In genomic region chr6:116314878-116315277, GRCh38 we compare ENCODE assay signal across 1 cellular context.
TF ChIP-seq lines count a peak whose summit lies in the region.

No MANE protein-coding gene starts in this region.

TF ChIP-seq in GM12878, 131 proteins besides CTCF, POLR2A, EP300 and RAD21 (continued from another document):
- TF ChIP-seq, protein P1, sequence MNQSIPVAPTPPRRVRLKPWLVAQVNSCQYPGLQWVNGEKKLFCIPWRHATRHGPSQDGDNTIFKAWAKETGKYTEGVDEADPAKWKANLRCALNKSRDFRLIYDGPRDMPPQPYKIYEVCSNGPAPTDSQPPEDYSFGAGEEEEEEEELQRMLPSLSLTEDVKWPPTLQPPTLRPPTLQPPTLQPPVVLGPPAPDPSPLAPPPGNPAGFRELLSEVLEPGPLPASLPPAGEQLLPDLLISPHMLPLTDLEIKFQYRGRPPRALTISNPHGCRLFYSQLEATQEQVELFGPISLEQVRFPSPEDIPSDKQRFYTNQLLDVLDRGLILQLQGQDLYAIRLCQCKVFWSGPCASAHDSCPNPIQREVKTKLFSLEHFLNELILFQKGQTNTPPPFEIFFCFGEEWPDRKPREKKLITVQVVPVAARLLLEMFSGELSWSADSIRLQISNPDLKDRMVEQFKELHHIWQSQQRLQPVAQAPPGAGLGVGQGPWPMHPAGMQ (IDR thresholded peaks at IDR 0.05; ENCODE audit: borderline replicate concordance): no peak
- no peak for TF ChIP-seq RUNX3 (IDR thresholded peaks at IDR 0.05; ENCODE audit: low read length)
- TF ChIP-seq, protein P2, sequence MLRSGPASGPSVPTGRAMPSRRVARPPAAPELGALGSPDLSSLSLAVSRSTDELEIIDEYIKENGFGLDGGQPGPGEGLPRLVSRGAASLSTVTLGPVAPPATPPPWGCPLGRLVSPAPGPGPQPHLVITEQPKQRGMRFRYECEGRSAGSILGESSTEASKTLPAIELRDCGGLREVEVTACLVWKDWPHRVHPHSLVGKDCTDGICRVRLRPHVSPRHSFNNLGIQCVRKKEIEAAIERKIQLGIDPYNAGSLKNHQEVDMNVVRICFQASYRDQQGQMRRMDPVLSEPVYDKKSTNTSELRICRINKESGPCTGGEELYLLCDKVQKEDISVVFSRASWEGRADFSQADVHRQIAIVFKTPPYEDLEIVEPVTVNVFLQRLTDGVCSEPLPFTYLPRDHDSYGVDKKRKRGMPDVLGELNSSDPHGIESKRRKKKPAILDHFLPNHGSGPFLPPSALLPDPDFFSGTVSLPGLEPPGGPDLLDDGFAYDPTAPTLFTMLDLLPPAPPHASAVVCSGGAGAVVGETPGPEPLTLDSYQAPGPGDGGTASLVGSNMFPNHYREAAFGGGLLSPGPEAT (IDR thresholded peaks at IDR 0.05; ENCODE audit: low read depth): no peak
- no peak for TF ChIP-seq STAT3 (IDR thresholded peaks at IDR 0.05; ENCODE audit: low read depth, low read length)
- TF ChIP-seq ZNF274 (IDR thresholded peaks at IDR 0.05; ENCODE audit: insufficient read depth, insufficient read length): no peak
- TF ChIP-seq, protein P3, sequence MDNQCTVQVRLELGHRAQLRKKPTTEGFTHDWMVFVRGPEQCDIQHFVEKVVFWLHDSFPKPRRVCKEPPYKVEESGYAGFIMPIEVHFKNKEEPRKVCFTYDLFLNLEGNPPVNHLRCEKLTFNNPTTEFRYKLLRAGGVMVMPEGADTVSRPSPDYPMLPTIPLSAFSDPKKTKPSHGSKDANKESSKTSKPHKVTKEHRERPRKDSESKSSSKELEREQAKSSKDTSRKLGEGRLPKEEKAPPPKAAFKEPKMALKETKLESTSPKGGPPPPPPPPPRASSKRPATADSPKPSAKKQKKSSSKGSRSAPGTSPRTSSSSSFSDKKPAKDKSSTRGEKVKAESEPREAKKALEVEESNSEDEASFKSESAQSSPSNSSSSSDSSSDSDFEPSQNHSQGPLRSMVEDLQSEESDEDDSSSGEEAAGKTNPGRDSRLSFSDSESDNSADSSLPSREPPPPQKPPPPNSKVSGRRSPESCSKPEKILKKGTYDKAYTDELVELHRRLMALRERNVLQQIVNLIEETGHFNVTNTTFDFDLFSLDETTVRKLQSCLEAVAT (IDR thresholded peaks at IDR 0.05): no peak
- no peak for TF ChIP-seq NR2C1 (IDR thresholded peaks at IDR 0.05)
- TF ChIP-seq LARP7 (IDR thresholded peaks at IDR 0.05): no peak
- TF ChIP-seq HDGF (IDR thresholded peaks at IDR 0.05): no peak
- TF ChIP-seq, protein P4, sequence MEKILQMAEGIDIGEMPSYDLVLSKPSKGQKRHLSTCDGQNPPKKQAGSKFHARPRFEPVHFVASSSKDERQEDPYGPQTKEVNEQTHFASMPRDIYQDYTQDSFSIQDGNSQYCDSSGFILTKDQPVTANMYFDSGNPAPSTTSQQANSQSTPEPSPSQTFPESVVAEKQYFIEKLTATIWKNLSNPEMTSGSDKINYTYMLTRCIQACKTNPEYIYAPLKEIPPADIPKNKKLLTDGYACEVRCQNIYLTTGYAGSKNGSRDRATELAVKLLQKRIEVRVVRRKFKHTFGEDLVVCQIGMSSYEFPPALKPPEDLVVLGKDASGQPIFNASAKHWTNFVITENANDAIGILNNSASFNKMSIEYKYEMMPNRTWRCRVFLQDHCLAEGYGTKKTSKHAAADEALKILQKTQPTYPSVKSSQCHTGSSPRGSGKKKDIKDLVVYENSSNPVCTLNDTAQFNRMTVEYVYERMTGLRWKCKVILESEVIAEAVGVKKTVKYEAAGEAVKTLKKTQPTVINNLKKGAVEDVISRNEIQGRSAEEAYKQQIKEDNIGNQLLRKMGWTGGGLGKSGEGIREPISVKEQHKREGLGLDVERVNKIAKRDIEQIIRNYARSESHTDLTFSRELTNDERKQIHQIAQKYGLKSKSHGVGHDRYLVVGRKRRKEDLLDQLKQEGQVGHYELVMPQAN (conservative IDR thresholded peaks at IDR 0.05): no peak
- no peak for TF ChIP-seq CEBPB (IDR thresholded peaks at IDR 0.05; ENCODE audit: borderline replicate concordance in 1 of 2, low read depth in 2 of 2, low read length in 2 of 2)
- no peak for TF ChIP-seq CHD2 (IDR thresholded peaks at IDR 0.05; ENCODE audit: borderline replicate concordance, low read depth, low read length)
- no peak for TF ChIP-seq E2F8 (IDR thresholded peaks at IDR 0.05; ENCODE audit: low read depth, partially characterized antibody)
- no peak for TF ChIP-seq SUZ12 (IDR thresholded peaks at IDR 0.05; ENCODE audit: unreplicated experiment)
- no peak for TF ChIP-seq NR2C2 (IDR thresholded peaks at IDR 0.05; ENCODE audit: borderline replicate concordance, control insufficient read depth, insufficient read length, low read depth)
